ENCODE assay signal across 1 cellular context in genomic region chr1:117061986-117062415, GRCh38.
TF ChIP-seq lines count a peak whose summit lies in the region.

No MANE protein-coding gene starts in this region.

TF ChIP-seq in K562, 482 proteins besides CTCF, POLR2A, EP300 and RAD21 (continued from another document):
- TF ChIP-seq JUN (IDR thresholded peaks at IDR 0.05; ENCODE audit: borderline replicate concordance, low read depth, low read length), result peak; percentile 47; the same call in 1 of the 2 replicates
- TF ChIP-seq JUN (CRISPR knock-in tag; IDR thresholded peaks at IDR 0.05; ENCODE audit: borderline replicate concordance), result no peak
- TF ChIP-seq PHF21A (IDR thresholded peaks at IDR 0.05; ENCODE audit: borderline replicate concordance, low read depth), result no peak
- peak; percentile 61; the same call in 1 of the 2 replicates for TF ChIP-seq SMARCA4 (IDR thresholded peaks at IDR 0.05)
- TF ChIP-seq NFATC3 (IDR thresholded peaks at IDR 0.05), result no peak
- TF ChIP-seq SMARCE1 (IDR thresholded peaks at IDR 0.05), result peak; percentile 32; the same call in 1 of the 2 replicates
- TF ChIP-seq FOSL1 (tag; conservative IDR thresholded peaks at IDR 0.05), result peak; percentile 80
- peak; percentile 46; the same call in 1 of the 2 replicates for TF ChIP-seq CREM (IDR thresholded peaks at IDR 0.05; ENCODE audit: low read depth)
- peak in 1 of 2 experiments; percentile 6; a peak in 1 of 4 replicates for TF ChIP-seq RCOR1 (IDR thresholded peaks at IDR 0.05; ENCODE audit: borderline replicate concordance in 1 of 2, low read depth in 2 of 2, low read length in 2 of 2)
- no peak for TF ChIP-seq XRCC3 (IDR thresholded peaks at IDR 0.05)
